ENCODE assay signal across 30 cellular contexts in the genomic region with DNA sequence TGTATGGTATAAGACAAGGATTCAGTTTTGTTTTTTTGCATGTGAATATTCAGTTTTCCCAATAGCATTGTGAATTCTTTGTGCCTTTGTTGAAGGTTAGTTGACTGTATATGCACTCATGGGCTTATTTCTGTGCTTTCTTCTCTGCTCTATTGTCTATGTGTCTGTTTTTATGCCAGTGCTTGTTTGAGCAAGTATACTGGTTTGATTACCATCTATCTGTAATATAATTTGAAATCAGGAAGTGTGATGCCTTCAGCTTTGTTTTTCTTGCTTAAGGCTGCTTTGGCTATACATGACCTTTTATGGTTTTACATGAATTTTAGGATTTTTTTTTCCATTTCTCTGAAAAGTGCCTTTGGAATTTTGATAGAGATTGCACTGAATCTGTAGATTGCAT. TPM values are rescaled to one million over a fixed set of nuclear protein-coding genes. Genes with fewer than 3 reads are reported as not detected.
DNase-seq lines count a peak whose midpoint lies in the region; ATAC-seq and TF ChIP-seq lines count a peak whose summit lies in the region.
"Had no signal": no experiment of that assay in that cellular context is flagged by ENCODE, and none has a peak within 500 bp of the region (broad histone marks: within the 10 kb centered on the region; RNA-seq: fewer than 3 reads in every experiment).

No MANE protein-coding gene starts in this region.

- ATAC-seq in SK-N-SH treated with all-trans-retinoic acid at 6 μM for 48 hours (no peak), foreskin keratinocyte (no peak), HG03571 (IDR thresholded peaks at IDR 0.05; ENCODE audit: unreplicated experiment) (no peak)
- ATAC-seq: GM12878 had no signal

- no peaks in the 10 kb centered on the region for H3K79me2 ChIP-seq in mammary epithelial cell (ENCODE audit: insufficient read depth, low read length)

- no peak overlapping the region for H3K4me3 ChIP-seq in mammary epithelial cell (replicated peaks in 1 of 3; ENCODE audit: insufficient read depth in 1 of 3, low read depth in 2 of 3, low read length in 3 of 3)
- H3K4me3 ChIP-seq: BLaER1, GM12878 had no signal

- peaks cover 16% of the 10 kb centered on the region for H3K4me1 Mint-ChIP-seq in MCF 10A (ENCODE audit: insufficient read depth, unreplicated experiment)
- H3K4me1 Mint-ChIP-seq: CD14-positive monocyte; CD4-positive, CD25-positive, alpha-beta regulatory T cell; CD8-positive, alpha-beta memory T cell had no signal

- H3K27me3 ChIP-seq in mammary epithelial cell (ENCODE audit: insufficient read depth, low read length) (no peaks in the 10 kb centered on the region), foreskin keratinocyte (no peaks in the 10 kb centered on the region)
- H3K27me3 ChIP-seq: BE2C, BLaER1 had no signal

- intact Hi-C loops in mammary epithelial cell (cut with micrococcal nuclease): no loop called here
- intact Hi-C loops in MCF 10A (cut with micrococcal nuclease): no loop called here

- peak overlapping the region; percentile 42 for H2AFZ ChIP-seq in mammary epithelial cell (ENCODE audit: low read depth, low read length)

- no TSS peak for BruUV-seq in mammary epithelial cell (replicated peaks; lab: Mats Ljungman, UMichigan)
- no TSS peak for BruUV-seq in MCF 10A (replicated peaks; lab: Mats Ljungman, UMichigan)

- H3K9ac ChIP-seq in mammary epithelial cell (ENCODE audit: insufficient read depth, low read length): no peak overlapping the region
- H3K9ac ChIP-seq: BLaER1 had no signal

- CTCF ChIA-PET in mammary epithelial cell (lab: Charles Lee; ENCODE audit: low non-redundant PET) (no interaction called here), MCF 10A (lab: Yijun Ruan, JAX) (interaction anchor here (0.7 kb wide), 1 partner anchor 21 kb away, joined by 3 read pairs; no protein-coding TSS in a partner anchor)

- no peak overlapping the region for H3K27ac Mint-ChIP-seq in MCF 10A (ENCODE audit: low read depth, unreplicated experiment)
- H3K27ac Mint-ChIP-seq: CD14-positive monocyte; CD4-positive, alpha-beta memory T cell; CD8-positive, alpha-beta memory T cell had no signal

- no peaks in the 10 kb centered on the region for H3K27me3 Mint-ChIP-seq in MCF 10A (ENCODE audit: insufficient read depth, unreplicated experiment)
- H3K27me3 Mint-ChIP-seq: CD4-positive, alpha-beta memory T cell; CD8-positive, alpha-beta memory T cell had no signal

- peaks cover 5% of the 10 kb centered on the region for H3K4me1 ChIP-seq in mammary epithelial cell (ENCODE audit: insufficient read depth, low read length)
- H3K4me1 ChIP-seq in foreskin keratinocyte: peaks cover 19% of the 10 kb centered on the region
- H3K4me1 ChIP-seq: BE2C, BLaER1 had no signal

- no peak overlapping the region for H3K4me3 Mint-ChIP-seq in MCF 10A (ENCODE audit: unreplicated experiment)
- H3K4me3 Mint-ChIP-seq: CD14-positive monocyte; CD4-positive, alpha-beta memory T cell; CD4-positive, CD25-positive, alpha-beta regulatory T cell; CD8-positive, alpha-beta memory T cell had no signal

- dilution Hi-C loops in mammary epithelial cell (cut with HindIII; ENCODE audit: low sequenced_read_pairs): no loop called here

- H3K4me2 ChIP-seq in mammary epithelial cell (ENCODE audit: insufficient read depth, low read depth, low read length): no peak overlapping the region
- H3K4me2 ChIP-seq: BLaER1 had no signal

- peak; percentile 12 for DNase-seq in mammary epithelial cell
- no peak for DNase-seq in MCF 10A (ENCODE audit: unreplicated experiment)
- peak; percentile 20 to 51 for DNase-seq in foreskin keratinocyte
- no peak for DNase-seq in GM19240 (ENCODE audit: insufficient read length, low spot score)
- DNase-seq in KBM-7: no peak
- DNase-seq: ACHN; BE2C; C1 segment of cervical spinal cord; CD4-positive, alpha-beta memory T cell; CD4-positive, CD25-positive, alpha-beta regulatory T cell; CD8-positive, alpha-beta memory T cell; COR-L47; DMS 273 treated with DMSO at 0.1 percent for 48 hours; DMS153; DMS53; DMS79; DND-41; EL; GDM1 had no signal

- no peaks in the 10 kb centered on the region for H4K20me1 ChIP-seq in mammary epithelial cell (ENCODE audit: insufficient read depth, low read length)
- H4K20me1 ChIP-seq: BLaER1 had no signal

- no peaks in the 10 kb centered on the region for H3K36me3 ChIP-seq in mammary epithelial cell (ENCODE audit: insufficient read depth, low read length)
- H3K36me3 ChIP-seq: BLaER1 had no signal

- no peaks in the 10 kb centered on the region for H3K9me3 ChIP-seq in mammary epithelial cell (replicated peaks; ENCODE audit: insufficient read depth, low read length)
- H3K9me3 ChIP-seq: BE2C had no signal

- POLR2A ChIA-PET in MCF 10A (lab: Yijun Ruan, JAX): interaction anchor here (1.1 to 1.4 kb wide), 3 partner anchors 15 to 60 kb away, joined by 3 to 5 read pairs (median 4); no protein-coding TSS in a partner anchor

- H3K27ac ChIP-seq in mammary epithelial cell (ENCODE audit: insufficient read depth, low read depth, low read length) (no peak overlapping the region), foreskin keratinocyte (no peak overlapping the region)
- H3K27ac ChIP-seq: 22Rv1, BLaER1 had no signal

- H3K36me3 Mint-ChIP-seq in MCF 10A (ENCODE audit: insufficient read depth, unreplicated experiment): no peaks in the 10 kb centered on the region
- H3K36me3 Mint-ChIP-seq: CD14-positive monocyte had no signal

- peaks cover 9% of the 10 kb centered on the region for H3K9me3 Mint-ChIP-seq in MCF 10A (ENCODE audit: unreplicated experiment)

- in situ Hi-C loops in mammary epithelial cell (cut with MboI; ENCODE audit: low sequenced_read_pairs in 2 of 2): no loop called here
- in situ Hi-C loops in KBM-7 (cut with MboI; ENCODE audit: low pct_unique_long_range_greater_than_20kb, low sequenced_read_pairs): no loop called here

- TF ChIP-seq CTCF in mammary epithelial cell (conservative IDR thresholded peaks at IDR 0.05 in 1 of 2, IDR thresholded peaks at IDR 0.05 in 1 of 2; ENCODE audit: extremely low read depth in 1 of 2, insufficient read depth in 1 of 2, low read depth in 1 of 2, low read length in 2 of 2): no peak
- TF ChIP-seq CTCF in MCF 10A (IDR thresholded peaks at IDR 0.05; ENCODE audit: unreplicated experiment): no peak
- TF ChIP-seq CTCF in foreskin keratinocyte (conservative IDR thresholded peaks at IDR 0.05): no peak

TF ChIP-seq in SK-N-SH treated with all-trans-retinoic acid at 6 μM for 48 hours, 23 proteins besides CTCF, POLR2A, EP300 and RAD21:
- TF ChIP-seq TCF4 (CRISPR knock-in tag; IDR thresholded peaks at IDR 0.05; ENCODE audit: borderline replicate concordance): peak; percentile 23; the same call in 1 of the 2 replicates
- TF ChIP-seq ZFP3 (CRISPR knock-in tag; IDR thresholded peaks at IDR 0.05): no peak

RNA-seq across cellular contexts. Expression of gene COLEC11, which starts 23.5 kb away (rescaled TPM):
- total RNA-seq in mammary epithelial cell: not detected
- not detected for polyA plus RNA-seq in mammary epithelial cell
- polyA minus RNA-seq in mammary epithelial cell: not detected
- not detected in 2 replicates for total RNA-seq in MCF 10A (2022)
- total RNA-seq in foreskin keratinocyte: not detected in 2 replicates
- not detected in 2 replicates for polyA plus RNA-seq in foreskin keratinocyte
- total RNA-seq: CD4-positive, alpha-beta memory T cell; CD4-positive, CD25-positive, alpha-beta regulatory T cell; Daoy had no signal
- polyA plus RNA-seq: CD14-positive monocyte; CD4-positive, CD25-positive, alpha-beta regulatory T cell; CD8-positive, alpha-beta memory T cell had no signal

RNA-seq across cellular contexts. Expression of gene ALLC, which starts 39.6 kb away (rescaled TPM):
- not detected for total RNA-seq in mammary epithelial cell
- polyA plus RNA-seq in mammary epithelial cell: not detected
- not detected for polyA minus RNA-seq in mammary epithelial cell
- not detected in 2 replicates for total RNA-seq in MCF 10A (2022)
- not detected in 2 replicates for total RNA-seq in foreskin keratinocyte
- polyA plus RNA-seq in foreskin keratinocyte: not detected in 2 replicates
- total RNA-seq: A172; A673; CD4-positive, alpha-beta memory T cell; CD4-positive, CD25-positive, alpha-beta regulatory T cell; CD8-positive, alpha-beta memory T cell; G401; GM12878 had no signal
- polyA plus RNA-seq: AG04450; CD14-positive monocyte; CD4-positive, alpha-beta memory T cell; CD4-positive, CD25-positive, alpha-beta regulatory T cell; CD8-positive, alpha-beta memory T cell had no signal

RNA-seq across cellular contexts. Expression of gene RPS7, which starts 43.3 kb away (rescaled TPM):
- total RNA-seq in mammary epithelial cell (1,000 to 10,000 TPM; 1,346 to 1,386 TPM), MCF 10A (2022) (1,765 and 1,834 TPM in 2 replicates), foreskin keratinocyte (1,708 and 1,786 TPM in 2 replicates)
- polyA plus RNA-seq in mammary epithelial cell (1,425 TPM), foreskin keratinocyte (2,392 and 2,411 TPM in 2 replicates)
- 544 TPM for polyA minus RNA-seq in mammary epithelial cell

Comparison
In these comparisons a context has a peak if more than half of its experiments do, and no peak if none do; other contexts are left out.
1. DNase-seq: peak in mammary epithelial cell (single experiment) and foreskin keratinocyte (2 of 2); none in MCF 10A (single experiment), GM19240 (single experiment) and KBM-7 (single experiment).